ENCODE assay signal across 9 cellular contexts in the genomic region with DNA sequence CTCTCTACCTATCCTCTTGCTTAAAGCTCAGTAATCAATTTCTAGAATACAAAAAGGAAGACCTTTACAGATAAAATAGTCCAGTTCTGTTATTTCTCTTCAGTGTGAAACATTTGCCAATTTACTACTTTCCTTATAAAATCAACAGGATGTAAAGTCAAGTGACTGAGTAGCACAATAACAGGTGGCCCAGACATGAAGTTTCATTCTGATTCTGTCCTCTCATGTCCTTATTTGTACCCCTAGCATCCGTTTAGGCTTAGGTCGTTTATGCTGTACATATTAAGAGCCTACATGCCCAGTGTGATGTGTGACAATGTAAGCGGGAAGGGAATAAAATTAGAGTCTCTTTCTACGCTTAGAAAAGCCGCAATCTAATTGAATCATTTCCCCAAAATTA. TPM values are rescaled to one million over a fixed set of nuclear protein-coding genes. Genes with fewer than 3 reads are reported as not detected.
DNase-seq lines count a peak whose midpoint lies in the region; ATAC-seq and TF ChIP-seq lines count a peak whose summit lies in the region.
"Had no signal": no experiment of that assay in that cellular context is flagged by ENCODE, and none has a peak within 500 bp of the region (broad histone marks: within the 10 kb centered on the region; RNA-seq: fewer than 3 reads in every experiment).

No MANE protein-coding gene starts in this region.

- ATAC-seq in GM18511 (IDR thresholded peaks at IDR 0.05; ENCODE audit: unreplicated experiment), result peak; percentile 97
- peak; percentile 96 for ATAC-seq in GM21529 (IDR thresholded peaks at IDR 0.05; ENCODE audit: unreplicated experiment)
- ATAC-seq in HG03521 (IDR thresholded peaks at IDR 0.05; ENCODE audit: unreplicated experiment), result peak; percentile 95
- ATAC-seq in mucosa of descending colon, result peak; percentile 73

- H3K9me3 ChIP-seq in mucosa of descending colon, result no peaks in the 10 kb centered on the region

- H3K4me1 ChIP-seq in mucosa of descending colon (ENCODE audit: low read depth), result peaks cover 10% of the 10 kb centered on the region

- no peak for TF ChIP-seq CTCF in mucosa of descending colon (IDR thresholded peaks at IDR 0.05)

- no peaks in the 10 kb centered on the region for H3K36me3 ChIP-seq in mucosa of descending colon (ENCODE audit: low read depth)

- no peak overlapping the region for H3K4me3 ChIP-seq in mucosa of descending colon
- H3K4me3 ChIP-seq: SK-N-MC had no signal

- intact Hi-C loops in mucosa of descending colon (cut with DNase I, micrococcal nuclease), result no loop called here
- intact Hi-C loops in posterior vena cava (cut with DNase I), result loop anchor here in 1 of 2 donors (2.0 kb wide), 1 partner anchor 23 kb away; no protein-coding TSS in a partner anchor

- no peak for DNase-seq in mucosa of descending colon
- no peak for DNase-seq in NCI-H446 (lab: John Stamatoyannopoulos, UW)
- no peak for DNase-seq in NCI-H748 (lab: John Stamatoyannopoulos, UW; ENCODE audit: unreplicated experiment)
- no peak for DNase-seq in NCI-H1105 treated with DMSO at 0.1 percent for 48 hours (lab: John Stamatoyannopoulos, UW)
- no peak for DNase-seq in posterior vena cava (ENCODE audit: low spot score)

RNA-seq across cellular contexts. Expression of gene EPC1, which starts 29.2 kb away (rescaled TPM):
- total RNA-seq in mucosa of descending colon (10 to 100 TPM; 33.7 to 47.9 (median 46.9) TPM), posterior vena cava (10 to 100 TPM; 30.5 to 34.0 TPM)
